Comparison of ENCODE assay signal across 20 cellular contexts in the genomic region with DNA sequence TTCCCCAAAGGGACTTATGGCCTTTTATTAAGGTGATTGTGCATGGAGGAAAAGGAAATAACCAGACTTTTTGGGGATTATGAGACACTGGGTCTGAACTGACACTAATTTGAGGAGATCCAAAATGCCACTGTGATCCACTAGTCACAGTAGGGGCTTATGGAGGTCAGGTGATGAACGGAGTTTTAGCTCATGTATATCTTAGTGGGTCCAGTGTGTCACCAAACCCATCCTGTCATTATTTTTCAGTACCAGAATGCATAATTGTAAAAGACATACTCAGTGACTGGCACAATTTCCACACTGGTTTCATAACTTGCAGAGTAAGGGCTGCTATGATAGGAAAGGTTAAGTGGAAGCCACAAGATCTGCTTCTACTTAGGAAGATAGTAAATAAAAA.
"Had no signal": no experiment of that assay in that cellular context is flagged by ENCODE, and none has a peak within 500 bp of the region (broad histone marks: within the 10 kb centered on the region; RNA-seq: fewer than 3 reads in every experiment).

No MANE protein-coding gene starts in this region.

- H3K79me2 ChIP-seq: hepatocyte had no signal

- H3K36me3 Mint-ChIP-seq: stimulated activated naive B cell treated with anti-CD40 and anti-IgM and Interleukin-4, amounts not matched to agents 10 μg/mL and 1 μg/mL and 100 μg/mL, for 72 hours; WTC11 had no signal

- H2AFZ ChIP-seq: hepatocyte had no signal

- ATAC-seq: mucosa of descending colon; naive thymus-derived CD4-positive, alpha-beta T cell; pancreas; WTC11 had no signal

- H3K4me3 ChIP-seq: breast epithelium, hepatocyte, left ventricle myocardium inferior, mucosa of descending colon, pancreas, SJCRH30, tibial nerve, vagina had no signal

- H3K4me2 ChIP-seq: hepatocyte had no signal

- H3K9me3 Mint-ChIP-seq: activated naive CD8-positive, alpha-beta T cell treated with anti-CD3 and anti-CD28 coated beads, Interleukin-2, amount 10 ng/mL, durations not matched to agents 7 days and 5 days; stimulated activated naive B cell treated with anti-CD40 and anti-IgM and Interleukin-4, amounts not matched to agents 10 μg/mL and 1 μg/mL and 100 μg/mL, for 72 hours had no signal

- H3K27ac Mint-ChIP-seq: activated naive CD8-positive, alpha-beta T cell treated with anti-CD3 and anti-CD28 coated beads, Interleukin-2, amount 10 ng/mL, durations not matched to agents 7 days and 5 days; stimulated activated naive B cell treated with anti-CD40 and anti-IgM and Interleukin-4, amounts not matched to agents 10 μg/mL and 1 μg/mL and 100 μg/mL, for 72 hours; WTC11 had no signal

- H3K27me3 Mint-ChIP-seq: activated naive CD8-positive, alpha-beta T cell treated with anti-CD3 and anti-CD28 coated beads, Interleukin-2, amount 10 ng/mL, durations not matched to agents 7 days and 5 days; naive thymus-derived CD4-positive, alpha-beta T cell; stimulated activated naive B cell treated with anti-CD40 and anti-IgM and Interleukin-4, amounts not matched to agents 10 μg/mL and 1 μg/mL and 100 μg/mL, for 72 hours had no signal

- H3K4me1 ChIP-seq: breast epithelium, left ventricle myocardium inferior, pancreas, SJCRH30, tibial nerve, vagina had no signal

- DNase-seq: activated CD8-positive, alpha-beta memory T cell treated with anti-CD3 and anti-CD28 coated beads, Interleukin-2, amount 50 U/mL, for 48 hours; activated naive CD8-positive, alpha-beta T cell treated with anti-CD3 and anti-CD28 coated beads, Interleukin-2, amount 10 ng/mL, durations not matched to agents 7 days and 5 days; aorta; cerebellar nuclear complex; effector CD8-positive, alpha-beta T cell; left ventricle myocardium inferior; mucosa of descending colon; naive thymus-derived CD4-positive, alpha-beta T cell; pancreas; SJCRH30; stimulated activated CD4-positive, alpha-beta T cell treated with anti-CD3 and anti-CD28 coated beads, Interleukin-12 subunit alpha, Interleukin-12 subunit beta, amount 100 ng/mL, for 4 hours; stimulated activated naive B cell treated with anti-CD40 and anti-IgM and Interleukin-4, amounts not matched to agents 10 μg/mL and 1 μg/mL and 100 μg/mL, for 72 hours; substantia nigra had no signal

- H3K4me3 Mint-ChIP-seq: activated naive CD8-positive, alpha-beta T cell treated with anti-CD3 and anti-CD28 coated beads, Interleukin-2, amount 10 ng/mL, durations not matched to agents 7 days and 5 days; naive thymus-derived CD4-positive, alpha-beta T cell; stimulated activated naive B cell treated with anti-CD40 and anti-IgM and Interleukin-4, amounts not matched to agents 10 μg/mL and 1 μg/mL and 100 μg/mL, for 72 hours; WTC11 had no signal

- H3K27ac ChIP-seq: breast epithelium, hepatocyte, left ventricle myocardium inferior, pancreas, SJCRH30, tibial nerve, vagina had no signal

- H3K36me3 ChIP-seq: breast epithelium, left ventricle myocardium inferior, pancreas, SJCRH30, tibial nerve, vagina had no signal

- H3K27me3 ChIP-seq: hepatocyte, SJCRH30, tibial nerve, vagina had no signal

- FAIRE-seq: endothelial cell of umbilical vein, pancreas, TTC549 had no signal

- H3K9me3 ChIP-seq: breast epithelium, left ventricle myocardium inferior, mucosa of descending colon, pancreas, SJCRH30, tibial nerve, vagina had no signal
